ENCODE assay signal across 9 cellular contexts in genomic region chr10:49679480-49679893, GRCh38. TPM values are rescaled to one million over a fixed set of nuclear protein-coding genes. Genes with fewer than 3 reads are reported as not detected.
A peak's percentile ranks its signal among the peaks of the same experiment; 100 is the strongest.
DNase-seq lines count a peak whose midpoint lies in the region; ATAC-seq and TF ChIP-seq lines count a peak whose summit lies in the region.
"Had no signal": no experiment of that assay in that cellular context is flagged by ENCODE, and none has a peak within 500 bp of the region (broad histone marks: within the 10 kb centered on the region; RNA-seq: fewer than 3 reads in every experiment).

A gene with protein sequence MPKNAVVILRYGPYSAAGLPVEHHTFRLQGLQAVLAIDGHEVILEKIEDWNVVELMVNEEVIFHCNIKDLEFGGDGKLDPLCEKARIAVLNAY (plus strand): TSS chr10:49679651. CDS start chr10:49679698, 47 bp downstream.

- ATAC-seq in WTC11 (peak; percentile 99), HG02642 (IDR thresholded peaks at IDR 0.05; ENCODE audit: poor library complexity, unreplicated experiment) (no peak), HG03139 (IDR thresholded peaks at IDR 0.05; ENCODE audit: unreplicated experiment) (no peak)

- H3K4me1 Mint-ChIP-seq in WTC11 (0 out of 2 replicates have a peak, but pooled peaks cover 6% of the 10 kb centered on the region), glutamatergic neuron (ENCODE audit: low read depth, unreplicated experiment) (peaks cover 1% of the 10 kb centered on the region)

- POLR2A ChIA-PET in WTC11 (lab: Charles Lee), result interaction anchor here (0.6 to 1.6 kb wide), 3 partner anchors 10 to 15 kb away, joined by 3 to 4 read pairs (median 3); no protein-coding TSS in a partner anchor

- CTCF ChIA-PET in WTC11 (lab: Charles Lee), result interaction anchor here (1.0 to 1.6 kb wide), 2 partner anchors 11 to 271 kb away, joined by 4 to 11 read pairs; no protein-coding TSS in a partner anchor

- peak; percentile 50 for DNase-seq in stimulated activated CD4-positive, alpha-beta T cell treated with anti-CD3 and anti-CD28 coated beads, Interleukin-15, amount 100 ng/mL, for 24 hours
- DNase-seq in stimulated activated CD4-positive, alpha-beta T cell treated with anti-CD3 and anti-CD28 coated beads, Interleukin-4, amount 100 ng/mL, for 24 hours, result no peak
- DNase-seq in WTC11 (ENCODE audit: low spot score) (peak; percentile 78), glutamatergic neuron (peak; percentile 83), posterior cingulate gyrus (peak in 8 of 10 donors; percentile 41 to 92 (median 62)), SHP77 (lab: John Stamatoyannopoulos, UW) (no peak)

- H3K27me3 Mint-ChIP-seq in WTC11 (ENCODE audit: low read depth) (peaks cover 97% of the 10 kb centered on the region), glutamatergic neuron (ENCODE audit: unreplicated experiment) (peaks cover 8% of the 10 kb centered on the region)

- H3K4me3 Mint-ChIP-seq in WTC11, result peak within 1 kb of the TSS; percentile 70
- peak within 1 kb of the TSS; percentile 89 for H3K4me3 Mint-ChIP-seq in glutamatergic neuron (ENCODE audit: unreplicated experiment)

- H3K36me3 Mint-ChIP-seq in WTC11 (peaks cover 4% of the 10 kb centered on the region), glutamatergic neuron (ENCODE audit: unreplicated experiment) (no peaks in the 10 kb centered on the region)

- H3K9me3 Mint-ChIP-seq in WTC11 (peaks cover 35% of the 10 kb centered on the region), glutamatergic neuron (ENCODE audit: unreplicated experiment) (peaks cover 2% of the 10 kb centered on the region)

- intact Hi-C loops in posterior cingulate gyrus (cut with DNase I), result no loop called here

- H3K27ac Mint-ChIP-seq in WTC11 (no peak within 1 kb of the TSS), glutamatergic neuron (ENCODE audit: unreplicated experiment) (no peak within 1 kb of the TSS)

- no peak for TF ChIP-seq CTCF in WTC11 (IDR thresholded peaks at IDR 0.05)
- no peak for TF ChIP-seq CTCF in glutamatergic neuron (IDR thresholded peaks at IDR 0.05; ENCODE audit: partially characterized antibody, unreplicated experiment)

TF ChIP-seq in WTC11, 78 proteins besides CTCF, POLR2A, EP300 and RAD21 (continues in another document):
- TF ChIP-seq FOXK1 (CRISPR knock-in tag; IDR thresholded peaks at IDR 0.05), result peak; percentile 81; the same call in 1 of the 2 replicates
- peak; percentile 53; the same call in 1 of the 2 replicates for TF ChIP-seq ZNF317 (CRISPR knock-in tag; IDR thresholded peaks at IDR 0.05; ENCODE audit: borderline replicate concordance, low read depth)
- no peak for TF ChIP-seq OVOL2 (CRISPR knock-in tag; IDR thresholded peaks at IDR 0.05; ENCODE audit: borderline replicate concordance)
- TF ChIP-seq ATF1 (CRISPR knock-in tag; IDR thresholded peaks at IDR 0.05), result peak; percentile 72; the same call in 1 of the 2 replicates
- TF ChIP-seq MYBL2 (CRISPR knock-in tag; IDR thresholded peaks at IDR 0.05), result no peak
- no peak for TF ChIP-seq TCF7 (CRISPR knock-in tag; IDR thresholded peaks at IDR 0.05; ENCODE audit: low read depth)
- TF ChIP-seq, protein P1, sequence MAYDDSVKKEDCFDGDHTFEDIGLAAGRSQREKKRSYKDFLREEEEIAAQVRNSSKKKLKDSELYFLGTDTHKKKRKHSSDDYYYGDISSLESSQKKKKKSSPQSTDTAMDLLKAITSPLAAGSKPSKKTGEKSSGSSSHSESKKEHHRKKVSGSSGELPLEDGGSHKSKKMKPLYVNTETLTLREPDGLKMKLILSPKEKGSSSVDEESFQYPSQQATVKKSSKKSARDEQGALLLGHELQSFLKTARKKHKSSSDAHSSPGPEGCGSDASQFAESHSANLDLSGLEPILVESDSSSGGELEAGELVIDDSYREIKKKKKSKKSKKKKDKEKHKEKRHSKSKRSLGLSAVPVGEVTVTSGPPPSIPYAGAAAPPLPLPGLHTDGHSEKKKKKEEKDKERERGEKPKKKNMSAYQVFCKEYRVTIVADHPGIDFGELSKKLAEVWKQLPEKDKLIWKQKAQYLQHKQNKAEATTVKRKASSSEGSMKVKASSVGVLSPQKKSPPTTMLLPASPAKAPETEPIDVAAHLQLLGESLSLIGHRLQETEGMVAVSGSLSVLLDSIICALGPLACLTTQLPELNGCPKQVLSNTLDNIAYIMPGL (CRISPR knock-in tag; IDR thresholded peaks at IDR 0.05), result peak; percentile 45; the same call in 1 of the 2 replicates
- TF ChIP-seq, protein P2, sequence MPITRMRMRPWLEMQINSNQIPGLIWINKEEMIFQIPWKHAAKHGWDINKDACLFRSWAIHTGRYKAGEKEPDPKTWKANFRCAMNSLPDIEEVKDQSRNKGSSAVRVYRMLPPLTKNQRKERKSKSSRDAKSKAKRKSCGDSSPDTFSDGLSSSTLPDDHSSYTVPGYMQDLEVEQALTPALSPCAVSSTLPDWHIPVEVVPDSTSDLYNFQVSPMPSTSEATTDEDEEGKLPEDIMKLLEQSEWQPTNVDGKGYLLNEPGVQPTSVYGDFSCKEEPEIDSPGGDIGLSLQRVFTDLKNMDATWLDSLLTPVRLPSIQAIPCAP (CRISPR knock-in tag; IDR thresholded peaks at IDR 0.05), result 0 out of 2 replicates have a peak, but pooled peaks have one; percentile 74
- TF ChIP-seq ATF2 (CRISPR knock-in tag; IDR thresholded peaks at IDR 0.05; ENCODE audit: borderline replicate concordance, low read depth), result no peak
- no peak for TF ChIP-seq CDX4 (CRISPR knock-in tag; IDR thresholded peaks at IDR 0.05; ENCODE audit: borderline replicate concordance)
- peak; percentile 57; the same call in 1 of the 2 replicates for TF ChIP-seq ZNF263 (CRISPR knock-in tag; IDR thresholded peaks at IDR 0.05; ENCODE audit: low read depth)
- TF ChIP-seq ETV6 (CRISPR knock-in tag; IDR thresholded peaks at IDR 0.05), result peak; percentile 86; the same call in 1 of the 2 replicates
- TF ChIP-seq, protein P3, sequence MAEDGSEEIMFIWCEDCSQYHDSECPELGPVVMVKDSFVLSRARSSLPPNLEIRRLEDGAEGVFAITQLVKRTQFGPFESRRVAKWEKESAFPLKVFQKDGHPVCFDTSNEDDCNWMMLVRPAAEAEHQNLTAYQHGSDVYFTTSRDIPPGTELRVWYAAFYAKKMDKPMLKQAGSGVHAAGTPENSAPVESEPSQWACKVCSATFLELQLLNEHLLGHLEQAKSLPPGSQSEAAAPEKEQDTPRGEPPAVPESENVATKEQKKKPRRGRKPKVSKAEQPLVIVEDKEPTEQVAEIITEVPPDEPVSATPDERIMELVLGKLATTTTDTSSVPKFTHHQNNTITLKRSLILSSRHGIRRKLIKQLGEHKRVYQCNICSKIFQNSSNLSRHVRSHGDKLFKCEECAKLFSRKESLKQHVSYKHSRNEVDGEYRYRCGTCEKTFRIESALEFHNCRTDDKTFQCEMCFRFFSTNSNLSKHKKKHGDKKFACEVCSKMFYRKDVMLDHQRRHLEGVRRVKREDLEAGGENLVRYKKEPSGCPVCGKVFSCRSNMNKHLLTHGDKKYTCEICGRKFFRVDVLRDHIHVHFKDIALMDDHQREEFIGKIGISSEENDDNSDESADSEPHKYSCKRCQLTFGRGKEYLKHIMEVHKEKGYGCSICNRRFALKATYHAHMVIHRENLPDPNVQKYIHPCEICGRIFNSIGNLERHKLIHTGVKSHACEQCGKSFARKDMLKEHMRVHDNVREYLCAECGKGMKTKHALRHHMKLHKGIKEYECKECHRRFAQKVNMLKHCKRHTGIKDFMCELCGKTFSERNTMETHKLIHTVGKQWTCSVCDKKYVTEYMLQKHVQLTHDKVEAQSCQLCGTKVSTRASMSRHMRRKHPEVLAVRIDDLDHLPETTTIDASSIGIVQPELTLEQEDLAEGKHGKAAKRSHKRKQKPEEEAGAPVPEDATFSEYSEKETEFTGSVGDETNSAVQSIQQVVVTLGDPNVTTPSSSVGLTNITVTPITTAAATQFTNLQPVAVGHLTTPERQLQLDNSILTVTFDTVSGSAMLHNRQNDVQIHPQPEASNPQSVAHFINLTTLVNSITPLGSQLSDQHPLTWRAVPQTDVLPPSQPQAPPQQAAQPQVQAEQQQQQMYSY (CRISPR knock-in tag; IDR thresholded peaks at IDR 0.05), result no peak
- no peak for TF ChIP-seq ZNF121 (CRISPR knock-in tag; IDR thresholded peaks at IDR 0.05)
- TF ChIP-seq SOX15 (CRISPR knock-in tag; IDR thresholded peaks at IDR 0.05), result no peak
- TF ChIP-seq EMX1 (CRISPR knock-in tag; IDR thresholded peaks at IDR 0.05), result no peak
- TF ChIP-seq IRF2 (CRISPR knock-in tag; IDR thresholded peaks at IDR 0.05; ENCODE audit: borderline replicate concordance, low read depth), result no peak
- TF ChIP-seq, protein P4, sequence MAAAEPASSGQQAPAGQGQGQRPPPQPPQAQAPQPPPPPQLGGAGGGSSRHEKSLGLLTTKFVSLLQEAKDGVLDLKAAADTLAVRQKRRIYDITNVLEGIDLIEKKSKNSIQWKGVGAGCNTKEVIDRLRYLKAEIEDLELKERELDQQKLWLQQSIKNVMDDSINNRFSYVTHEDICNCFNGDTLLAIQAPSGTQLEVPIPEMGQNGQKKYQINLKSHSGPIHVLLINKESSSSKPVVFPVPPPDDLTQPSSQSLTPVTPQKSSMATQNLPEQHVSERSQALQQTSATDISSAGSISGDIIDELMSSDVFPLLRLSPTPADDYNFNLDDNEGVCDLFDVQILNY (CRISPR knock-in tag; IDR thresholded peaks at IDR 0.05), result peak; percentile 48; the same call in 1 of the 2 replicates

RNA-seq across cellular contexts. Expression of the gene that starts here (rescaled TPM):
- total RNA-seq in WTC11 (2021) (not detected in 3 replicates), glutamatergic neuron (ENCODE audit: unreplicated experiment) (0.25 TPM)
- total RNA-seq: activated CD8-positive, alpha-beta memory T cell treated with anti-CD3 and anti-CD28 coated beads for 36 hours had no signal

Comparison
In these comparisons a context has a peak if more than half of its experiments do, and no peak if none do; other contexts are left out.
1. DNase-seq: peak in stimulated activated CD4-positive, alpha-beta T cell treated with anti-CD3 and anti-CD28 coated beads, Interleukin-15, amount 100 ng/mL, for 24 hours (single experiment) and posterior cingulate gyrus (8 of 10); none in stimulated activated CD4-positive, alpha-beta T cell treated with anti-CD3 and anti-CD28 coated beads, Interleukin-4, amount 100 ng/mL, for 24 hours (single experiment) and SHP77 (0 of 2).
2. Peak in DNase-seq and ATAC-seq in WTC11; RNA of the gene not detected or under 1 TPM.
3. Peak in DNase-seq in glutamatergic neuron; RNA of the gene not detected or under 1 TPM.